8 cellular contexts compared by ENCODE assay signal in the genomic region with DNA sequence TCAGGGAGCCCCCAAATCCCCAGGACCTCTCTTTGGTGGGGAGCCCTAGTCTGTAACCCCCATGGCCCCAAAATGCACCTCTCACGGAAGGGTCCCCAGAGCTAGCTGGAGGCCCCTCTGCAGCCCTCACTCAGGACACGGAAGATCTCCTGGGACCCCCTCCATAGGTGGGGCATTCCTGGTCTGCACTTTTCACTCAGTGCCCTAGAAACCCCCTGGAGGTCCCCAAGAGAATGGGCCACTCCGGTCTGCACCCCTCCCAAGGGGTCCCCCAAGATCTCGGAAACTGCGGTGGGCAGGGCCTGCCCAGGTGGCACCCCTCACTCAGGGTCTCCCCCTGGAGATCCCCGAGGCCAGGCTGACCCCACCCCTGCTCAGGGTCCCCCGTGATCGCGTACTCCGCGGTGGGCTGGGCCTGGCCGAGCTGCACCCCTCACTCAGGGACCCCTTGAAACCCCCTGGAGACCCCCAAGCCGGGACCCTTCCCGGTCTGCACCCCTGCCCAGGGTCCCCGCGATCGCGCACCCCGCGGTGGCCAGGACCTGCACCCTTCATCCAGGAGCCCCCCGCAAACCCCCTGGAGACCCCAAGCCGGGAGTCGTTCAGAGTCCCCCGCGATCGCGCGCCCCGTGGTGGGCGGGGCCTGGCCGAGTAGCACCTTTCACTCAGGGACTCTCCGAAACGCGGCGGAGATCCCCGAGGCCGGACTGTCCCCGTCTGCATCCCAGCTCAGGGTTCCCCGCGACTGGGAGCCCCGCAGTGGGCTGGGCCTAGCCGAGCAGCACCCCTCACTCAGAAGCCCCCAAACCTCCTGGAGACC. TPM values are rescaled to one million over a fixed set of nuclear protein-coding genes. Genes with fewer than 3 reads are reported as not detected.
DNase-seq lines count a peak whose midpoint lies in the region; ATAC-seq, FAIRE-seq and TF ChIP-seq lines count a peak whose summit lies in the region.

No MANE protein-coding gene starts in this region.

- H3K27ac ChIP-seq in A549 = peak overlapping the region; percentile 95 to 100

- CTCF ChIA-PET in A549 (lab: Yijun Ruan, JAX) = interaction anchor here (2.2 kb wide), 1 partner anchor 18 kb away, joined by 7 read pairs; no protein-coding TSS in a partner anchor

- peak overlapping the region; percentile 98 for H3K4me3 ChIP-seq in A549

- WGBS in A549 (ENCODE audit: missing lambda C conversion rate) = 33% methylated on average over 3 of the region's 42 CpGs

- TF ChIP-seq CTCF in A549 (IDR thresholded peaks at IDR 0.05) = no peak
- no peak for TF ChIP-seq CTCF in type B pancreatic cell (conservative IDR thresholded peaks at IDR 0.05)

- ATAC-seq in A549 (peak; percentile 42 to 49; a peak in 2 of 6 replicates), GM18867 (IDR thresholded peaks at IDR 0.05; ENCODE audit: unreplicated experiment) (peak; percentile 33), HG03520 (IDR thresholded peaks at IDR 0.05; ENCODE audit: unreplicated experiment) (peak; percentile 24), naive B cell (ENCODE audit: low read depth in 2 of 2) (peak; percentile 57 to 65)
- peak; percentile 71 for ATAC-seq in effector memory CD8-positive, alpha-beta T cell (replicated peaks)

- TF ChIP-seq POLR2A in A549 (IDR thresholded peaks at IDR 0.05; ENCODE audit: low read length) = no peak

- H3K9me3 ChIP-seq in A549 = no peaks in the 10 kb centered on the region

- peak overlapping the region; percentile 79 to 80 for H3K4me3 Mint-ChIP-seq in effector memory CD8-positive, alpha-beta T cell
- peak overlapping the region; percentile 77 to 93 (median 85) for H3K4me3 Mint-ChIP-seq in naive B cell
- H3K4me3 Mint-ChIP-seq in type B pancreatic cell = peak overlapping the region; percentile 85

- no peak for TF ChIP-seq EP300 in A549 (IDR thresholded peaks at IDR 0.05)

- peaks cover 10 to 12% of the 10 kb centered on the region in 2 donors for H3K4me1 Mint-ChIP-seq in effector memory CD8-positive, alpha-beta T cell (ENCODE audit: low read depth in 2 of 2)
- H3K4me1 Mint-ChIP-seq in naive B cell (peaks cover 15 to 21% (median 17%) of the 10 kb centered on the region in 3 donors), type B pancreatic cell (ENCODE audit: unreplicated experiment) (peaks cover 9% of the 10 kb centered on the region)

- peaks cover 16% of the 10 kb centered on the region; the same call in 1 of the 3 replicates for H3K4me1 ChIP-seq in A549

- no peaks in the 10 kb centered on the region for H3K27me3 Mint-ChIP-seq in effector memory CD8-positive, alpha-beta T cell
- H3K27me3 Mint-ChIP-seq in naive B cell (peaks cover 0 to 7% (median 0%) of the 10 kb centered on the region in 3 donors), type B pancreatic cell (no peaks in the 10 kb centered on the region)

- no peak for FAIRE-seq in A549 (lab: Jason Lieb, UNC)

- H3K36me3 Mint-ChIP-seq in effector memory CD8-positive, alpha-beta T cell (ENCODE audit: insufficient read depth) = peaks cover 14% of the 10 kb centered on the region
- H3K36me3 Mint-ChIP-seq in naive B cell (no peaks in the 10 kb centered on the region), type B pancreatic cell (no peaks in the 10 kb centered on the region)

- peak overlapping the region; percentile 87 to 92 for H3K27ac Mint-ChIP-seq in effector memory CD8-positive, alpha-beta T cell
- H3K27ac Mint-ChIP-seq in naive B cell = peak overlapping the region in 4 of 6 donors; percentile 44 to 94 (median 88)
- H3K27ac Mint-ChIP-seq in type B pancreatic cell = peak overlapping the region; percentile 58

- DNase-seq in A549 (ENCODE audit: low read depth in 1 of 2, low spot score in 1 of 2) (no peak), naive B cell (peak; percentile 36), type B pancreatic cell (ENCODE audit: extremely low spot score, unreplicated experiment) (peak; percentile 71), NCI-H187 (lab: John Stamatoyannopoulos, UW) (no peak)
- DNase-seq in activated CD4-positive, alpha-beta T cell treated with anti-CD3 and anti-CD28 coated beads for 48 hours = peak; percentile 70
- peak; percentile 46 to 59 (median 52) for DNase-seq in effector memory CD8-positive, alpha-beta T cell

- POLR2A ChIA-PET in A549 (lab: Yijun Ruan, JAX) = interaction anchor here (0.6 to 1.6 kb wide), 2 partner anchors 20 to 71 kb away, joined by 3 to 20 read pairs; partner anchors contain the start of gene GADD45B

- TF ChIP-seq RAD21 in A549 (conservative IDR thresholded peaks at IDR 0.05 in 1 of 2, IDR thresholded peaks at IDR 0.05 in 1 of 2) = no peak

- peak overlapping the region; percentile 94 for H3K4me2 ChIP-seq in A549

- H3K9me3 Mint-ChIP-seq in effector memory CD8-positive, alpha-beta T cell = no peaks in the 10 kb centered on the region
- no peaks in the 10 kb centered on the region for H3K9me3 Mint-ChIP-seq in naive B cell
- no peaks in the 10 kb centered on the region for H3K9me3 Mint-ChIP-seq in type B pancreatic cell

TF ChIP-seq in A549, 52 proteins besides CTCF, POLR2A, EP300 and RAD21:
- TF ChIP-seq ELK1 (IDR thresholded peaks at IDR 0.05; ENCODE audit: low read depth, low read length) = no peak
- TF ChIP-seq HOXB13 (CRISPR knock-in tag; IDR thresholded peaks at IDR 0.05; ENCODE audit: low read depth) = no peak
- TF ChIP-seq GATA3 (IDR thresholded peaks at IDR 0.05; ENCODE audit: borderline replicate concordance) = no peak

RNA-seq across cellular contexts. Expression of gene LMNB2, which starts 1.1 kb away (rescaled TPM):
- polyA plus RNA-seq in A549 (2011; rRNA removed) (53.5 and 54.6 TPM in 2 replicates), A549 (2017; fragmentation: RNase III; extraction: RNeasy Plus Mini Kit Qiagen cat#74134 plus additional on column Dnase treatment) (93.6 to 105 TPM (median 97.7 TPM) in 3 replicates), naive B cell (ENCODE audit: low read depth in 6 of 6) (1 to 10 TPM; 3.2 to 5.4 (median 4.5) TPM)
- 96.0 and 132 TPM in 2 replicates for polyA plus RNA-seq in A549 (2012; cell fraction: cytosol; rRNA removed)
- polyA plus RNA-seq in A549 (2012; cell fraction: nucleus; rRNA removed) = 167 and 168 TPM in 2 replicates
- 53.1 and 60.5 TPM in 2 replicates for polyA minus RNA-seq in A549 (2011; rRNA and poly(A)+ RNA removed)
- 63.6 and 116 TPM in 2 replicates for total RNA-seq in type B pancreatic cell (ENCODE audit: low replicate concordance)

RNA-seq across cellular contexts. Expression of gene GADD45B, which starts 20.2 kb away (rescaled TPM):
- polyA plus RNA-seq in A549 (2011; rRNA removed) = 65.3 and 72.5 TPM in 2 replicates
- polyA plus RNA-seq in A549 (2012; cell fraction: cytosol; rRNA removed) = 120 and 125 TPM in 2 replicates
- polyA plus RNA-seq in A549 (2012; cell fraction: nucleus; rRNA removed) = 193 and 205 TPM in 2 replicates
- polyA plus RNA-seq in A549 (2017; fragmentation: RNase III; extraction: RNeasy Plus Mini Kit Qiagen cat#74134 plus additional on column Dnase treatment) = 38.6 to 42.4 TPM (median 39.9 TPM) in 3 replicates
- polyA minus RNA-seq in A549 (2011; rRNA and poly(A)+ RNA removed) = 42.7 and 50.1 TPM in 2 replicates
- polyA plus RNA-seq in naive B cell (ENCODE audit: low read depth in 6 of 6) = 100 to 1,000 TPM in 3 of 6 donors, 10 to 100 TPM in 3; 40.2 to 177 (median 125) TPM
- 31.1 and 67.3 TPM in 2 replicates for total RNA-seq in type B pancreatic cell (ENCODE audit: low replicate concordance)

RNA-seq across cellular contexts. Expression of gene TIMM13, which starts 28.3 kb away (rescaled TPM):
- 23.9 and 24.7 TPM in 2 replicates for polyA plus RNA-seq in A549 (2011; rRNA removed)
- 128 and 159 TPM in 2 replicates for polyA plus RNA-seq in A549 (2012; cell fraction: cytosol; rRNA removed)
- polyA plus RNA-seq in A549 (2012; cell fraction: nucleus; rRNA removed) = 95.9 and 129 TPM in 2 replicates
- polyA plus RNA-seq in A549 (2017; fragmentation: RNase III; extraction: RNeasy Plus Mini Kit Qiagen cat#74134 plus additional on column Dnase treatment) = 73.6 to 85.7 TPM (median 81.2 TPM) in 3 replicates
- polyA minus RNA-seq in A549 (2011; rRNA and poly(A)+ RNA removed) = 5.7 and 9.2 TPM in 2 replicates
- polyA plus RNA-seq in naive B cell (ENCODE audit: low read depth in 6 of 6) = 10 to 100 TPM; 50.0 to 99.3 (median 70.8) TPM
- total RNA-seq in type B pancreatic cell (ENCODE audit: low replicate concordance) = 132 and 139 TPM in 2 replicates

Comparison
In these comparisons a context has a peak if more than half of its experiments do, and no peak if none do; other contexts are left out.
1. DNase-seq: peak in activated CD4-positive, alpha-beta T cell treated with anti-CD3 and anti-CD28 coated beads for 48 hours (single experiment), effector memory CD8-positive, alpha-beta T cell (3 of 3), naive B cell (single experiment) and type B pancreatic cell (single experiment); none in A549 (0 of 2) and NCI-H187 (0 of 2).
2. RNA of gene LMNB2, which starts 1.1 kb away (polyA plus RNA-seq): 53.5 to 168 TPM in A549; 3.2 to 5.4 TPM in naive B cell; every median in the first group is over 4 times any median in the second.
3. Peak in every context shown above with its lines, with median percentiles within 50 percentile points of each other: ATAC-seq, H3K27ac Mint-ChIP-seq and H3K4me3 Mint-ChIP-seq.